ENCODE assay signal across 28 cellular contexts in genomic region chr17:73214008-73214407, GRCh38. TPM values are rescaled to one million over a fixed set of nuclear protein-coding genes. Genes with fewer than 3 reads are reported as not detected.
DNase-seq lines count a peak whose midpoint lies in the region; ATAC-seq, FAIRE-seq and TF ChIP-seq lines count a peak whose summit lies in the region.
"Had no signal": no experiment of that assay in that cellular context is flagged by ENCODE, and none has a peak within 500 bp of the region (broad histone marks: within the 10 kb centered on the region; RNA-seq: fewer than 3 reads in every experiment).

No MANE protein-coding gene starts in this region.

- H3K4me2 ChIP-seq in A549 = no peak overlapping the region
- H3K4me2 ChIP-seq: GM23338, PC-9 had no signal

- peaks cover 9% of the 10 kb centered on the region; the same call in 1 of the 3 replicates for H3K4me1 ChIP-seq in A549
- H3K4me1 ChIP-seq in CD8-positive, alpha-beta memory T cell (ENCODE audit: insufficient read depth, low read length) = peaks cover 21% of the 10 kb centered on the region
- H3K4me1 ChIP-seq: HAP-1 had no signal

- H3K27ac ChIP-seq in A549 = no peak overlapping the region; a peak in 1 of 6 replicates
- H3K27ac ChIP-seq in CD8-positive, alpha-beta memory T cell (ENCODE audit: low read depth, low read length) = no peak overlapping the region
- H3K27ac ChIP-seq: HL-60, PC-9 had no signal

- TF ChIP-seq CTCF in A549 (IDR thresholded peaks at IDR 0.05) (no peak), MCF 10A (IDR thresholded peaks at IDR 0.05; ENCODE audit: unreplicated experiment) (no peak), GM20000 (IDR thresholded peaks at IDR 0.05; ENCODE audit: extremely low read depth, missing control alignments) (no peak)

- H3K4me1 Mint-ChIP-seq in activated CD8-positive, alpha-beta memory T cell treated with anti-CD3 and anti-CD28 coated beads, Interleukin-2, amount 10 ng/mL, durations not matched to agents 7 days and 5 days = peaks cover 31% of the 10 kb centered on the region
- H3K4me1 Mint-ChIP-seq in CD8-positive, alpha-beta memory T cell = peaks cover 28 to 56% (median 44%) of the 10 kb centered on the region in 3 donors
- H3K4me1 Mint-ChIP-seq in T-helper 17 cell = peaks cover 28% of the 10 kb centered on the region
- H3K4me1 Mint-ChIP-seq in MCF 10A (ENCODE audit: insufficient read depth, unreplicated experiment) = peaks cover 13% of the 10 kb centered on the region

- ATAC-seq in activated CD8-positive, alpha-beta memory T cell treated with anti-CD3 and anti-CD28 coated beads, Interleukin-2, amount 10 ng/mL, durations not matched to agents 7 days and 5 days = no peak
- ATAC-seq in A549 = no peak
- ATAC-seq in T-helper 17 cell = no peak
- ATAC-seq: GM23338, HepG2, K562 had no signal

- H3K36me3 Mint-ChIP-seq in activated CD8-positive, alpha-beta memory T cell treated with anti-CD3 and anti-CD28 coated beads, Interleukin-2, amount 10 ng/mL, durations not matched to agents 7 days and 5 days = peaks cover 39% of the 10 kb centered on the region
- peaks cover 0 to 58% (median 9%) of the 10 kb centered on the region in 3 donors for H3K36me3 Mint-ChIP-seq in CD8-positive, alpha-beta memory T cell
- peaks cover 5% of the 10 kb centered on the region for H3K36me3 Mint-ChIP-seq in T-helper 17 cell (ENCODE audit: low read depth)
- H3K36me3 Mint-ChIP-seq in MCF 10A (ENCODE audit: insufficient read depth, unreplicated experiment) = peaks cover 54% of the 10 kb centered on the region

- H3K27ac Mint-ChIP-seq in activated CD8-positive, alpha-beta memory T cell treated with anti-CD3 and anti-CD28 coated beads, Interleukin-2, amount 10 ng/mL, durations not matched to agents 7 days and 5 days = peak overlapping the region; percentile 65
- peak overlapping the region in 6 of 8 donors; percentile 10 to 84 (median 48) for H3K27ac Mint-ChIP-seq in CD8-positive, alpha-beta memory T cell
- H3K27ac Mint-ChIP-seq in T-helper 17 cell (peak overlapping the region; percentile 88), MCF 10A (ENCODE audit: low read depth, unreplicated experiment) (no peak overlapping the region)
- H3K27ac Mint-ChIP-seq: GM23338 had no signal

- no peak for TF ChIP-seq POLR2A in A549 (IDR thresholded peaks at IDR 0.05; ENCODE audit: low read length)

- no peaks in the 10 kb centered on the region for H3K27me3 Mint-ChIP-seq in activated CD8-positive, alpha-beta memory T cell treated with anti-CD3 and anti-CD28 coated beads, Interleukin-2, amount 10 ng/mL, durations not matched to agents 7 days and 5 days
- H3K27me3 Mint-ChIP-seq in CD8-positive, alpha-beta memory T cell = no peaks in the 10 kb centered on the region
- H3K27me3 Mint-ChIP-seq in T-helper 17 cell (no peaks in the 10 kb centered on the region), MCF 10A (ENCODE audit: insufficient read depth, unreplicated experiment) (no peaks in the 10 kb centered on the region)

- no peaks in the 10 kb centered on the region for H3K27me3 ChIP-seq in CD8-positive, alpha-beta memory T cell (ENCODE audit: insufficient read depth, low read length, poor library complexity, severe bottlenecking)

- POLR2A ChIA-PET in A549 (lab: Yijun Ruan, JAX) (no interaction called here), MCF 10A (lab: Yijun Ruan, JAX) (interaction anchor here (0.8 to 1.9 kb wide), 3 partner anchors 10 to 19 kb away, joined by 4 to 5 read pairs (median 5); a partner anchor contains a TSS)
- POLR2A ChIA-PET in CD8-positive, alpha-beta memory T cell (lab: Charles Lee) = no interaction called here

- H3K36me3 ChIP-seq in CD8-positive, alpha-beta memory T cell (ENCODE audit: insufficient read depth, low read length) = peaks cover 18% of the 10 kb centered on the region

- intact Hi-C loops in MCF 10A (cut with micrococcal nuclease) = no loop called here

- FAIRE-seq in A549 (lab: Jason Lieb, UNC) = peak; percentile 59
- FAIRE-seq: GM19239, HepG2 had no signal

- TF ChIP-seq EP300 in A549 (IDR thresholded peaks at IDR 0.05) = no peak

- CTCF ChIA-PET in activated CD8-positive, alpha-beta memory T cell treated with anti-CD3 and anti-CD28 coated beads, Interleukin-2, amount 10 ng/mL, durations not matched to agents 7 days and 5 days (lab: Charles Lee) = no interaction called here
- CTCF ChIA-PET in A549 (lab: Yijun Ruan, JAX) (interaction anchor here (1.0 to 2.5 kb wide), 3 partner anchors 18 to 229 kb away, joined by 3 to 10 read pairs (median 8); a partner anchor contains a TSS), MCF 10A (lab: Yijun Ruan, JAX) (interaction anchor here (0.6 to 1.6 kb wide), 2 partner anchors 41 to 156 kb away, joined by 3 to 5 read pairs; no protein-coding TSS in a partner anchor)
- CTCF ChIA-PET in CD8-positive, alpha-beta memory T cell (lab: Charles Lee) = no interaction called here

- DNase-seq in activated CD8-positive, alpha-beta memory T cell treated with anti-CD3 and anti-CD28 coated beads, Interleukin-2, amount 10 ng/mL, durations not matched to agents 7 days and 5 days = no peak
- DNase-seq in activated CD8-positive, alpha-beta memory T cell treated with anti-CD3 and anti-CD28 coated beads for 24 hours = no peak
- DNase-seq in A549 (ENCODE audit: low read depth in 1 of 2, low spot score in 1 of 2) (no peak), T-helper 17 cell (no peak), UCSD-AML1 (lab: John Stamatoyannopoulos, UW; ENCODE audit: unreplicated experiment) (no peak), MCF 10A (ENCODE audit: unreplicated experiment) (no peak), GM20000 (ENCODE audit: low spot score) (no peak)
- no peak for DNase-seq in CD8-positive, alpha-beta memory T cell
- DNase-seq: DMS53, GDM1, NCI-H1105, NCI-H146, NCI-H2029, NCI-H226, NCI-H510A treated with DMSO at 0.1 percent for 48 hours, NCI-H748 treated with DMSO at 0.1 percent for 48 hours, PC-9, RPMI8226, SHP77 had no signal

- H3K9me3 ChIP-seq in A549 (no peaks in the 10 kb centered on the region), T-helper 17 cell (ENCODE audit: control insufficient read depth, low read length, poor library complexity, severe bottlenecking) (no peaks in the 10 kb centered on the region)
- H3K9me3 ChIP-seq in CD8-positive, alpha-beta memory T cell (ENCODE audit: low read length) = no peaks in the 10 kb centered on the region
- H3K9me3 ChIP-seq: HAP-1 had no signal

- no TSS peak for BruUV-seq in MCF 10A (replicated peaks; lab: Mats Ljungman, UMichigan)

- H3K4me3 Mint-ChIP-seq in activated CD8-positive, alpha-beta memory T cell treated with anti-CD3 and anti-CD28 coated beads, Interleukin-2, amount 10 ng/mL, durations not matched to agents 7 days and 5 days = no peak overlapping the region
- no peak overlapping the region for H3K4me3 Mint-ChIP-seq in CD8-positive, alpha-beta memory T cell
- H3K4me3 Mint-ChIP-seq in T-helper 17 cell = no peak overlapping the region
- no peak overlapping the region for H3K4me3 Mint-ChIP-seq in MCF 10A (ENCODE audit: unreplicated experiment)
- H3K4me3 Mint-ChIP-seq: GM23338 had no signal

- H3K4me3 ChIP-seq in A549 = no peak overlapping the region
- H3K4me3 ChIP-seq in CD8-positive, alpha-beta memory T cell (ENCODE audit: low read length) = no peak overlapping the region
- H3K4me3 ChIP-seq: GM23338, HAP-1, K562, PC-9 had no signal

- no peaks in the 10 kb centered on the region for H3K9me3 Mint-ChIP-seq in activated CD8-positive, alpha-beta memory T cell treated with anti-CD3 and anti-CD28 coated beads, Interleukin-2, amount 10 ng/mL, durations not matched to agents 7 days and 5 days (ENCODE audit: low read depth)
- no peaks in the 10 kb centered on the region for H3K9me3 Mint-ChIP-seq in CD8-positive, alpha-beta memory T cell
- no peaks in the 10 kb centered on the region for H3K9me3 Mint-ChIP-seq in MCF 10A (ENCODE audit: unreplicated experiment)
- H3K9me3 Mint-ChIP-seq: GM23338 had no signal

- no peak for TF ChIP-seq RAD21 in A549 (conservative IDR thresholded peaks at IDR 0.05 in 1 of 2, IDR thresholded peaks at IDR 0.05 in 1 of 2)

TF ChIP-seq in A549, 52 proteins besides CTCF, POLR2A, EP300 and RAD21:
- TF ChIP-seq MAZ (IDR thresholded peaks at IDR 0.05; ENCODE audit: borderline replicate concordance, low read depth, low read length) = no peak

RNA-seq across cellular contexts. Expression of gene COG1, which starts 21.2 kb away (rescaled TPM):
- total RNA-seq in activated CD8-positive, alpha-beta memory T cell treated with anti-CD3 and anti-CD28 coated beads, Interleukin-2, amount 10 ng/mL, durations not matched to agents 7 days and 5 days = 10 to 100 TPM; 26.6 to 33.9 TPM
- polyA plus RNA-seq in A549 (2011; rRNA removed) (26.0 and 30.6 TPM in 2 replicates), A549 (2017; fragmentation: RNase III; extraction: RNeasy Plus Mini Kit Qiagen cat#74134 plus additional on column Dnase treatment) (19.5 to 22.1 TPM (median 21.7 TPM) in 3 replicates)
- 21.0 and 22.6 TPM in 2 replicates for polyA plus RNA-seq in A549 (2012; cell fraction: cytosol; rRNA removed)
- 38.5 and 46.0 TPM in 2 replicates for polyA plus RNA-seq in A549 (2012; cell fraction: nucleus; rRNA removed)
- polyA minus RNA-seq in A549 (2011; rRNA and poly(A)+ RNA removed) = 49.8 and 51.7 TPM in 2 replicates
- 10 to 100 TPM; 24.6 to 26.5 TPM for total RNA-seq in CD8-positive, alpha-beta memory T cell
- 24.0 TPM for polyA plus RNA-seq in CD8-positive, alpha-beta memory T cell
- total RNA-seq in T-helper 17 cell (10 to 100 TPM; 64.4 to 70.0 TPM), MCF 10A (2022) (37.0 and 42.8 TPM in 2 replicates)

RNA-seq across cellular contexts. Expression of gene CPSF4L, which starts 47.7 kb away (rescaled TPM):
- not detected for total RNA-seq in activated CD8-positive, alpha-beta memory T cell treated with anti-CD3 and anti-CD28 coated beads, Interleukin-2, amount 10 ng/mL, durations not matched to agents 7 days and 5 days
- polyA plus RNA-seq in A549 (2011; rRNA removed) = 0.13 and 0.17 TPM in 2 replicates
- not detected in 2 replicates for polyA plus RNA-seq in A549 (2012; cell fraction: cytosol; rRNA removed)
- 0.27 TPM in 1 of 2 replicates, not detected in the other for polyA plus RNA-seq in A549 (2012; cell fraction: nucleus; rRNA removed)
- polyA plus RNA-seq in A549 (2017; fragmentation: RNase III; extraction: RNeasy Plus Mini Kit Qiagen cat#74134 plus additional on column Dnase treatment) = not detected in 3 replicates
- polyA minus RNA-seq in A549 (2011; rRNA and poly(A)+ RNA removed) = not detected in 2 replicates
- not detected for total RNA-seq in CD8-positive, alpha-beta memory T cell
- polyA plus RNA-seq in CD8-positive, alpha-beta memory T cell = not detected
- not detected for total RNA-seq in T-helper 17 cell
- not detected in 2 replicates for total RNA-seq in MCF 10A (2022)
- total RNA-seq: A673, GM23338, HT-29, K562 had no signal
- polyA plus RNA-seq: GM23338, K562 had no signal

RNA-seq across cellular contexts. Expression of gene SSTR2, which starts 49.2 kb away (rescaled TPM):
- under 1 TPM in 1 of 2 experiments, not detected in 1; 0.40 TPM for total RNA-seq in activated CD8-positive, alpha-beta memory T cell treated with anti-CD3 and anti-CD28 coated beads, Interleukin-2, amount 10 ng/mL, durations not matched to agents 7 days and 5 days
- polyA plus RNA-seq in A549 (2011; rRNA removed) = 0.04 and 0.07 TPM in 2 replicates
- 0.03 TPM in 2 replicates for polyA plus RNA-seq in A549 (2012; cell fraction: cytosol; rRNA removed)
- polyA plus RNA-seq in A549 (2012; cell fraction: nucleus; rRNA removed) = 0.01 and 0.04 TPM in 2 replicates
- 0.04 to 0.13 TPM (median 0.04 TPM) in 3 replicates for polyA plus RNA-seq in A549 (2017; fragmentation: RNase III; extraction: RNeasy Plus Mini Kit Qiagen cat#74134 plus additional on column Dnase treatment)
- polyA minus RNA-seq in A549 (2011; rRNA and poly(A)+ RNA removed) = 0.10 and 0.17 TPM in 2 replicates
- 1 to 10 TPM in 1 of 2 experiments, under 1 TPM in 1; 0.53 to 1.3 TPM for total RNA-seq in CD8-positive, alpha-beta memory T cell
- not detected for polyA plus RNA-seq in CD8-positive, alpha-beta memory T cell
- not detected for total RNA-seq in T-helper 17 cell
- total RNA-seq in MCF 10A (2022) = not detected in 2 replicates
- total RNA-seq: HepG2, HT-29, K562, PC-9 had no signal
- polyA plus RNA-seq: BJ had no signal

Comparison
In these comparisons a context has a peak if more than half of its experiments do, and no peak if none do; other contexts are left out.
1. CTCF ChIA-PET loops: an anchor here in A549 (1.0 to 2.5 kb wide) and MCF 10A (0.6 to 1.6 kb wide); none called in activated CD8-positive, alpha-beta memory T cell treated with anti-CD3 and anti-CD28 coated beads, Interleukin-2, amount 10 ng/mL, durations not matched to agents 7 days and 5 days and CD8-positive, alpha-beta memory T cell.